In genomic region chr15:99485153-99485947, GRCh38 we compare ENCODE assay signal across 13 cellular contexts.
DNase-seq lines count a peak whose midpoint lies in the region; ATAC-seq, FAIRE-seq and TF ChIP-seq lines count a peak whose summit lies in the region.
"Had no signal": no experiment of that assay in that cellular context is flagged by ENCODE, and none has a peak within 500 bp of the region (broad histone marks: within the 10 kb centered on the region; RNA-seq: fewer than 3 reads in every experiment).

No MANE protein-coding gene starts in this region.

- peak overlapping the region; percentile 46 for H3K27ac ChIP-seq in layer of hippocampus (ENCODE audit: low read depth, low read length)
- peak overlapping the region; percentile 71 for H3K27ac ChIP-seq in suprapubic skin

- H3K4me3 Mint-ChIP-seq in activated CD4-positive, alpha-beta T cell treated with anti-CD3 and anti-CD28 coated beads, Interleukin-2, amount 10 ng/mL, durations not matched to agents 24 days and 14 days, result peak overlapping the region; percentile 70
- peak overlapping the region; percentile 2 for H3K4me3 Mint-ChIP-seq in activated T-helper 1 cell treated with anti-CD3 and anti-CD28 coated beads, Interleukin-12 subunit alpha, Interleukin-12 subunit beta, Interleukin-2, Interleukin-4 antibody, amounts not matched to agents 30 ng/mL and 10 ng/mL and 1 ng/mL, durations not matched to agents 14 hours and 24 hours and 36 hours

- intact Hi-C loops in activated CD4-positive, alpha-beta T cell treated with anti-CD3 and anti-CD28 coated beads, Interleukin-2, amount 10 ng/mL, durations not matched to agents 24 days and 14 days (cut with micrococcal nuclease), result no loop called here
- intact Hi-C loops in activated T-helper 1 cell treated with anti-CD3 and anti-CD28 coated beads, Interleukin-12 subunit alpha, Interleukin-12 subunit beta, Interleukin-2, Interleukin-4 antibody, amounts not matched to agents 30 ng/mL and 10 ng/mL and 1 ng/mL, durations not matched to agents 14 hours and 24 hours and 36 hours (cut with micrococcal nuclease), result no loop called here
- intact Hi-C loops in posterior vena cava (cut with DNase I), result no loop called here

- H3K4me3 ChIP-seq in suprapubic skin, result no peak overlapping the region

- no peaks in the 10 kb centered on the region for H3K36me3 Mint-ChIP-seq in activated CD4-positive, alpha-beta T cell treated with anti-CD3 and anti-CD28 coated beads, Interleukin-2, amount 10 ng/mL, durations not matched to agents 24 days and 14 days (ENCODE audit: low read depth)
- H3K36me3 Mint-ChIP-seq in activated T-helper 1 cell treated with anti-CD3 and anti-CD28 coated beads, Interleukin-12 subunit alpha, Interleukin-12 subunit beta, Interleukin-2, Interleukin-4 antibody, amounts not matched to agents 30 ng/mL and 10 ng/mL and 1 ng/mL, durations not matched to agents 14 hours and 24 hours and 36 hours (ENCODE audit: low read depth), result no peaks in the 10 kb centered on the region

- no peak for DNase-seq in activated CD4-positive, alpha-beta T cell treated with anti-CD3 and anti-CD28 coated beads, Interleukin-2, amount 10 ng/mL, durations not matched to agents 24 days and 14 days
- DNase-seq in activated CD4-positive, alpha-beta T cell treated with anti-CD3 and anti-CD28 coated beads for 1 hour, result no peak
- no peak for DNase-seq in activated T-helper 1 cell treated with anti-CD3 and anti-CD28 coated beads, Interleukin-12 subunit alpha, Interleukin-12 subunit beta, Interleukin-2, Interleukin-4 antibody, amounts not matched to agents 30 ng/mL and 10 ng/mL and 1 ng/mL, durations not matched to agents 14 hours and 24 hours and 36 hours (ENCODE audit: low spot score)
- no peak for DNase-seq in suprapubic skin (ENCODE audit: low spot score in 2 of 2)
- no peak for DNase-seq in posterior vena cava (ENCODE audit: low spot score)
- DNase-seq in urothelium cell line (ENCODE audit: low spot score), result no peak
- DNase-seq: NCI-H1694, SW 1271 had no signal

- no peaks in the 10 kb centered on the region for H3K9me3 ChIP-seq in suprapubic skin
- H3K9me3 ChIP-seq: tibial nerve had no signal

- H3K27me3 ChIP-seq in layer of hippocampus (ENCODE audit: control insufficient read depth, insufficient read depth, low read length) (no peaks in the 10 kb centered on the region), suprapubic skin (no peaks in the 10 kb centered on the region)
- H3K27me3 ChIP-seq: tibial nerve had no signal

- ATAC-seq in GM18519 (IDR thresholded peaks at IDR 0.05; ENCODE audit: low FRiP score, unreplicated experiment), result no peak

- FAIRE-seq in urothelium cell line (lab: Jason Lieb, UNC), result no peak
- FAIRE-seq: astrocyte, GM18507 had no signal

- H3K27ac Mint-ChIP-seq in activated CD4-positive, alpha-beta T cell treated with anti-CD3 and anti-CD28 coated beads, Interleukin-2, amount 10 ng/mL, durations not matched to agents 24 days and 14 days, result no peak overlapping the region
- no peak overlapping the region for H3K27ac Mint-ChIP-seq in activated T-helper 1 cell treated with anti-CD3 and anti-CD28 coated beads, Interleukin-12 subunit alpha, Interleukin-12 subunit beta, Interleukin-2, Interleukin-4 antibody, amounts not matched to agents 30 ng/mL and 10 ng/mL and 1 ng/mL, durations not matched to agents 14 hours and 24 hours and 36 hours

- TF ChIP-seq POLR2A in suprapubic skin (IDR thresholded peaks at IDR 0.05), result no peak

- H3K36me3 ChIP-seq in suprapubic skin, result no peaks in the 10 kb centered on the region
- H3K36me3 ChIP-seq: tibial nerve had no signal

- TF ChIP-seq EP300 in suprapubic skin (IDR thresholded peaks at IDR 0.05), result no peak

- TF ChIP-seq CTCF in suprapubic skin (IDR thresholded peaks at IDR 0.05), result no peak

- H3K4me1 ChIP-seq in suprapubic skin, result peaks cover 26% of the 10 kb centered on the region

- peaks cover 18% of the 10 kb centered on the region for H3K4me1 Mint-ChIP-seq in activated CD4-positive, alpha-beta T cell treated with anti-CD3 and anti-CD28 coated beads, Interleukin-2, amount 10 ng/mL, durations not matched to agents 24 days and 14 days
- H3K4me1 Mint-ChIP-seq in activated T-helper 1 cell treated with anti-CD3 and anti-CD28 coated beads, Interleukin-12 subunit alpha, Interleukin-12 subunit beta, Interleukin-2, Interleukin-4 antibody, amounts not matched to agents 30 ng/mL and 10 ng/mL and 1 ng/mL, durations not matched to agents 14 hours and 24 hours and 36 hours (ENCODE audit: low read depth), result peaks cover 23% of the 10 kb centered on the region

- no peaks in the 10 kb centered on the region for H3K9me3 Mint-ChIP-seq in activated CD4-positive, alpha-beta T cell treated with anti-CD3 and anti-CD28 coated beads, Interleukin-2, amount 10 ng/mL, durations not matched to agents 24 days and 14 days
- no peaks in the 10 kb centered on the region for H3K9me3 Mint-ChIP-seq in activated T-helper 1 cell treated with anti-CD3 and anti-CD28 coated beads, Interleukin-12 subunit alpha, Interleukin-12 subunit beta, Interleukin-2, Interleukin-4 antibody, amounts not matched to agents 30 ng/mL and 10 ng/mL and 1 ng/mL, durations not matched to agents 14 hours and 24 hours and 36 hours

- H3K27me3 Mint-ChIP-seq in activated CD4-positive, alpha-beta T cell treated with anti-CD3 and anti-CD28 coated beads, Interleukin-2, amount 10 ng/mL, durations not matched to agents 24 days and 14 days, result peaks cover 11% of the 10 kb centered on the region
- H3K27me3 Mint-ChIP-seq in activated T-helper 1 cell treated with anti-CD3 and anti-CD28 coated beads, Interleukin-12 subunit alpha, Interleukin-12 subunit beta, Interleukin-2, Interleukin-4 antibody, amounts not matched to agents 30 ng/mL and 10 ng/mL and 1 ng/mL, durations not matched to agents 14 hours and 24 hours and 36 hours (ENCODE audit: insufficient read depth), result peaks cover 2% of the 10 kb centered on the region

- 59% methylated on average over 11 of the region's 11 CpGs for whole genome bisulfite sequencing in suprapubic skin
